ENCODE assay signal across 1 cellular context in genomic region chr19:51904331-51905165, GRCh38.
TF ChIP-seq lines count a peak whose summit lies in the region.

TSS of gene ZNF649 (minus strand) at chr19:51905017. CDS start at chr19:51900107, 4,910 bp downstream.

TF ChIP-seq in HepG2, 621 proteins besides CTCF, POLR2A, EP300 and RAD21 (continued from another document and continues in another):
- TF ChIP-seq, protein P1, sequence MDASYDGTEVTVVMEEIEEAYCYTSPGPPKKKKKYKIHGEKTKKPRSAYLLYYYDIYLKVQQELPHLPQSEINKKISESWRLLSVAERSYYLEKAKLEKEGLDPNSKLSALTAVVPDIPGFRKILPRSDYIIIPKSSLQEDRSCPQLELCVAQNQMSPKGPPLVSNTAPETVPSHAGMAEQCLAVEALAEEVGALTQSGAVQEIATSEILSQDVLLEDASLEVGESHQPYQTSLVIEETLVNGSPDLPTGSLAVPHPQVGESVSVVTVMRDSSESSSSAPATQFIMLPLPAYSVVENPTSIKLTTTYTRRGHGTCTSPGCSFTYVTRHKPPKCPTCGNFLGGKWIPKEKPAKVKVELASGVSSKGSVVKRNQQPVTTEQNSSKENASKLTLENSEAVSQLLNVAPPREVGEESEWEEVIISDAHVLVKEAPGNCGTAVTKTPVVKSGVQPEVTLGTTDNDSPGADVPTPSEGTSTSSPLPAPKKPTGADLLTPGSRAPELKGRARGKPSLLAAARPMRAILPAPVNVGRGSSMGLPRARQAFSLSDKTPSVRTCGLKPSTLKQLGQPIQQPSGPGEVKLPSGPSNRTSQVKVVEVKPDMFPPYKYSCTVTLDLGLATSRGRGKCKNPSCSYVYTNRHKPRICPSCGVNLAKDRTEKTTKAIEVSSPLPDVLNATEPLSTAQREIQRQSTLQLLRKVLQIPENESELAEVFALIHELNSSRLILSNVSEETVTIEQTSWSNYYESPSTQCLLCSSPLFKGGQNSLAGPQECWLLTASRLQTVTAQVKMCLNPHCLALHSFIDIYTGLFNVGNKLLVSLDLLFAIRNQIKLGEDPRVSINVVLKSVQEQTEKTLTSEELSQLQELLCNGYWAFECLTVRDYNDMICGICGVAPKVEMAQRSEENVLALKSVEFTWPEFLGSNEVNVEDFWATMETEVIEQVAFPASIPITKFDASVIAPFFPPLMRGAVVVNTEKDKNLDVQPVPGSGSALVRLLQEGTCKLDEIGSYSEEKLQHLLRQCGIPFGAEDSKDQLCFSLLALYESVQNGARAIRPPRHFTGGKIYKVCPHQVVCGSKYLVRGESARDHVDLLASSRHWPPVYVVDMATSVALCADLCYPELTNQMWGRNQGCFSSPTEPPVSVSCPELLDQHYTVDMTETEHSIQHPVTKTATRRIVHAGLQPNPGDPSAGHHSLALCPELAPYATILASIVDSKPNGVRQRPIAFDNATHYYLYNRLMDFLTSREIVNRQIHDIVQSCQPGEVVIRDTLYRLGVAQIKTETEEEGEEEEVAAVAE (CRISPR knock-in tag; IDR thresholded peaks at IDR 0.05; ENCODE audit: borderline replicate concordance), result 0 out of 2 replicates have a peak, but pooled peaks have one; percentile 44
- TF ChIP-seq ZBTB7B (CRISPR knock-in tag; IDR thresholded peaks at IDR 0.05) (no peak), POGZ (CRISPR knock-in tag; IDR thresholded peaks at IDR 0.05) (peak; percentile 78), E2F2 (CRISPR knock-in tag; IDR thresholded peaks at IDR 0.05; ENCODE audit: borderline replicate concordance) (no peak), ZNF292 (CRISPR knock-in tag; IDR thresholded peaks at IDR 0.05; ENCODE audit: borderline replicate concordance, low read depth) (no peak), SMYD3 (CRISPR knock-in tag; IDR thresholded peaks at IDR 0.05) (no peak), HINFP (CRISPR knock-in tag; IDR thresholded peaks at IDR 0.05; ENCODE audit: low read depth) (peak; percentile 89), ZNF609 (CRISPR knock-in tag; IDR thresholded peaks at IDR 0.05; ENCODE audit: borderline replicate concordance) (0 out of 2 replicates have a peak, but pooled peaks have one; percentile 20), ZNF703 (CRISPR knock-in tag; IDR thresholded peaks at IDR 0.05; ENCODE audit: borderline replicate concordance) (no peak), HDAC6 (IDR thresholded peaks at IDR 0.05; ENCODE audit: low read depth, low read length) (no peak), SMARCE1 (IDR thresholded peaks at IDR 0.05; ENCODE audit: borderline replicate concordance) (no peak), ZNF354B (CRISPR knock-in tag; IDR thresholded peaks at IDR 0.05) (no peak), MTERF4 (CRISPR knock-in tag; IDR thresholded peaks at IDR 0.05) (0 out of 2 replicates have a peak, but pooled peaks have one; percentile 66), ARNTL (CRISPR knock-in tag; IDR thresholded peaks at IDR 0.05) (0 out of 2 replicates have a peak, but pooled peaks have one; percentile 52), TARDBP (CRISPR knock-in tag; IDR thresholded peaks at IDR 0.05) (no peak; the same call in 1 of the 2 replicates), ESRRA (CRISPR knock-in tag; IDR thresholded peaks at IDR 0.05; ENCODE audit: low read depth) (no peak), ZNF30 (CRISPR knock-in tag; IDR thresholded peaks at IDR 0.05) (peak; percentile 29; the same call in 1 of the 2 replicates), NPAS2 (CRISPR knock-in tag; IDR thresholded peaks at IDR 0.05; ENCODE audit: borderline replicate concordance) (no peak), AHDC1 (CRISPR knock-in tag; IDR thresholded peaks at IDR 0.05; ENCODE audit: borderline replicate concordance) (no peak), ZBTB7A (CRISPR knock-in tag; IDR thresholded peaks at IDR 0.05) (no peak), TCF7L2 (IDR thresholded peaks at IDR 0.05; ENCODE audit: low read depth, low read length) (no peak), PITX1 (CRISPR knock-in tag; IDR thresholded peaks at IDR 0.05) (0 out of 2 replicates have a peak, but pooled peaks have one; percentile 18), ZNF431 (CRISPR knock-in tag; IDR thresholded peaks at IDR 0.05; ENCODE audit: borderline replicate concordance, low read depth) (no peak)
- TF ChIP-seq, protein P2, sequence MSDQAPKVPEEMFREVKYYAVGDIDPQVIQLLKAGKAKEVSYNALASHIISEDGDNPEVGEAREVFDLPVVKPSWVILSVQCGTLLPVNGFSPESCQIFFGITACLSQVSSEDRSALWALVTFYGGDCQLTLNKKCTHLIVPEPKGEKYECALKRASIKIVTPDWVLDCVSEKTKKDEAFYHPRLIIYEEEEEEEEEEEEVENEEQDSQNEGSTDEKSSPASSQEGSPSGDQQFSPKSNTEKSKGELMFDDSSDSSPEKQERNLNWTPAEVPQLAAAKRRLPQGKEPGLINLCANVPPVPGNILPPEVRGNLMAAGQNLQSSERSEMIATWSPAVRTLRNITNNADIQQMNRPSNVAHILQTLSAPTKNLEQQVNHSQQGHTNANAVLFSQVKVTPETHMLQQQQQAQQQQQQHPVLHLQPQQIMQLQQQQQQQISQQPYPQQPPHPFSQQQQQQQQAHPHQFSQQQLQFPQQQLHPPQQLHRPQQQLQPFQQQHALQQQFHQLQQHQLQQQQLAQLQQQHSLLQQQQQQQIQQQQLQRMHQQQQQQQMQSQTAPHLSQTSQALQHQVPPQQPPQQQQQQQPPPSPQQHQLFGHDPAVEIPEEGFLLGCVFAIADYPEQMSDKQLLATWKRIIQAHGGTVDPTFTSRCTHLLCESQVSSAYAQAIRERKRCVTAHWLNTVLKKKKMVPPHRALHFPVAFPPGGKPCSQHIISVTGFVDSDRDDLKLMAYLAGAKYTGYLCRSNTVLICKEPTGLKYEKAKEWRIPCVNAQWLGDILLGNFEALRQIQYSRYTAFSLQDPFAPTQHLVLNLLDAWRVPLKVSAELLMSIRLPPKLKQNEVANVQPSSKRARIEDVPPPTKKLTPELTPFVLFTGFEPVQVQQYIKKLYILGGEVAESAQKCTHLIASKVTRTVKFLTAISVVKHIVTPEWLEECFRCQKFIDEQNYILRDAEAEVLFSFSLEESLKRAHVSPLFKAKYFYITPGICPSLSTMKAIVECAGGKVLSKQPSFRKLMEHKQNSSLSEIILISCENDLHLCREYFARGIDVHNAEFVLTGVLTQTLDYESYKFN (CRISPR knock-in tag; conservative IDR thresholded peaks at IDR 0.05), result peak; percentile 38; the same call in 1 of the 2 replicates
- TF ChIP-seq, protein P3, sequence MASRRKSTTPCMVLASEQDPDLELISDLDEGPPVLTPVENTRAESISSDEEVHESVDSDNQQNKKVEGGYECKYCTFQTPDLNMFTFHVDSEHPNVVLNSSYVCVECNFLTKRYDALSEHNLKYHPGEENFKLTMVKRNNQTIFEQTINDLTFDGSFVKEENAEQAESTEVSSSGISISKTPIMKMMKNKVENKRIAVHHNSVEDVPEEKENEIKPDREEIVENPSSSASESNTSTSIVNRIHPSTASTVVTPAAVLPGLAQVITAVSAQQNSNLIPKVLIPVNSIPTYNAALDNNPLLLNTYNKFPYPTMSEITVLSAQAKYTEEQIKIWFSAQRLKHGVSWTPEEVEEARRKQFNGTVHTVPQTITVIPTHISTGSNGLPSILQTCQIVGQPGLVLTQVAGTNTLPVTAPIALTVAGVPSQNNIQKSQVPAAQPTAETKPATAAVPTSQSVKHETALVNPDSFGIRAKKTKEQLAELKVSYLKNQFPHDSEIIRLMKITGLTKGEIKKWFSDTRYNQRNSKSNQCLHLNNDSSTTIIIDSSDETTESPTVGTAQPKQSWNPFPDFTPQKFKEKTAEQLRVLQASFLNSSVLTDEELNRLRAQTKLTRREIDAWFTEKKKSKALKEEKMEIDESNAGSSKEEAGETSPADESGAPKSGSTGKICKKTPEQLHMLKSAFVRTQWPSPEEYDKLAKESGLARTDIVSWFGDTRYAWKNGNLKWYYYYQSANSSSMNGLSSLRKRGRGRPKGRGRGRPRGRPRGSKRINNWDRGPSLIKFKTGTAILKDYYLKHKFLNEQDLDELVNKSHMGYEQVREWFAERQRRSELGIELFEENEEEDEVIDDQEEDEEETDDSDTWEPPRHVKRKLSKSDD (CRISPR knock-in tag; IDR thresholded peaks at IDR 0.05; ENCODE audit: low read depth), result no peak
